1 cellular context compared by ENCODE assay signal in the genomic region with DNA sequence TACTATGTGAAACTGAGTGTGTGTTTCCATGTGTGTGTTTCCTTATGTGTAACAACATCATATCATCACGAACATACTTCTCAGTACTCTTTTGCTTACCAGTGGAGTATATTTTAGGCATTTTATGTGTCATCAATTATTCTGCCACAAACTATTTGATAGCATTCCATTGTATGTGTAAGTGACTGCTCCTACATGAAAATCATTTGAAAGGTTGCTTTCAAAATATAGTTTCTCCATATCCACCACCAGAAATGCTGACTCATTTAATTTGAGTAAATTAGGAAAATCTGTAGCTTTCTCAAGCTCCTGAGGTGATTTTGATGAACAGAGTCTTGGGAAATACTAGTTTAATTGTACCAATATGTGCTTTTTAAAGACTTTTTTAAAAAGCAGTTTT.
TF ChIP-seq lines count a peak whose summit lies in the region.

No MANE protein-coding gene starts in this region.

TF ChIP-seq in HCT116, 20 proteins besides CTCF, POLR2A, EP300 and RAD21 (continued from another document):
- TF ChIP-seq, protein P1, sequence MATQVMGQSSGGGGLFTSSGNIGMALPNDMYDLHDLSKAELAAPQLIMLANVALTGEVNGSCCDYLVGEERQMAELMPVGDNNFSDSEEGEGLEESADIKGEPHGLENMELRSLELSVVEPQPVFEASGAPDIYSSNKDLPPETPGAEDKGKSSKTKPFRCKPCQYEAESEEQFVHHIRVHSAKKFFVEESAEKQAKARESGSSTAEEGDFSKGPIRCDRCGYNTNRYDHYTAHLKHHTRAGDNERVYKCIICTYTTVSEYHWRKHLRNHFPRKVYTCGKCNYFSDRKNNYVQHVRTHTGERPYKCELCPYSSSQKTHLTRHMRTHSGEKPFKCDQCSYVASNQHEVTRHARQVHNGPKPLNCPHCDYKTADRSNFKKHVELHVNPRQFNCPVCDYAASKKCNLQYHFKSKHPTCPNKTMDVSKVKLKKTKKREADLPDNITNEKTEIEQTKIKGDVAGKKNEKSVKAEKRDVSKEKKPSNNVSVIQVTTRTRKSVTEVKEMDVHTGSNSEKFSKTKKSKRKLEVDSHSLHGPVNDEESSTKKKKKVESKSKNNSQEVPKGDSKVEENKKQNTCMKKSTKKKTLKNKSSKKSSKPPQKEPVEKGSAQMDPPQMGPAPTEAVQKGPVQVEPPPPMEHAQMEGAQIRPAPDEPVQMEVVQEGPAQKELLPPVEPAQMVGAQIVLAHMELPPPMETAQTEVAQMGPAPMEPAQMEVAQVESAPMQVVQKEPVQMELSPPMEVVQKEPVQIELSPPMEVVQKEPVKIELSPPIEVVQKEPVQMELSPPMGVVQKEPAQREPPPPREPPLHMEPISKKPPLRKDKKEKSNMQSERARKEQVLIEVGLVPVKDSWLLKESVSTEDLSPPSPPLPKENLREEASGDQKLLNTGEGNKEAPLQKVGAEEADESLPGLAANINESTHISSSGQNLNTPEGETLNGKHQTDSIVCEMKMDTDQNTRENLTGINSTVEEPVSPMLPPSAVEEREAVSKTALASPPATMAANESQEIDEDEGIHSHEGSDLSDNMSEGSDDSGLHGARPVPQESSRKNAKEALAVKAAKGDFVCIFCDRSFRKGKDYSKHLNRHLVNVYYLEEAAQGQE (IDR thresholded peaks at IDR 0.05; ENCODE audit: low read depth) = no peak
- TF ChIP-seq EGR1 (IDR thresholded peaks at IDR 0.05; ENCODE audit: low read depth) = no peak
